In the genomic region with DNA sequence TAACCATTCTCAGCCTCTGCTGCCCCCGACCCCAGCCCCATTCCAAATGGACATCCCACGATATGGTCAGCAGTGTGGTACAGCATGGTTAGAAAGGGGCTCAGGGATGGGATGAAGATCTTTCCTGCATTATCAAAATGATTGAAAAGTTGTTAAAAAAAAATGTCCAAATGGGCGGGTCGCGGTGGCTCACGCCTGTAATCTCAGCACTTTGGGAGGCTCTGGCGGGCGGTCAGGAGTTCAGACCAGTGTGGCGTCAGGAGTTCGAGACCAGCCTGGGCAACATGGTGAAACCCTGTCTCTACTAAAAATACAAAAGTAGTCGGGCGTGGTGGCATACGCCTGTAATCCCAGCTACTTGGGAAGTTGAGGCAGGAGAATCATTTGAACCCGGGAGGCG, we compare ENCODE assay signal across 8 cellular contexts. TPM values are rescaled to one million over a fixed set of nuclear protein-coding genes. Genes with fewer than 3 reads are reported as not detected.
DNase-seq lines count a peak whose midpoint lies in the region; ATAC-seq and TF ChIP-seq lines count a peak whose summit lies in the region.

No MANE protein-coding gene starts in this region.

- DNase-seq in CD8-positive, alpha-beta T cell: no peak
- no peak for DNase-seq in OCI-LY7 (ENCODE audit: low spot score)
- DNase-seq in effector memory CD8-positive, alpha-beta T cell: no peak
- DNase-seq in ovary: peak; percentile 12 to 40 (median 35)
- no peak for DNase-seq in DMS153 (lab: John Stamatoyannopoulos, UW)
- no peak for DNase-seq in stimulated activated CD4-positive, alpha-beta T cell treated with anti-CD3 and anti-CD28 coated beads, Interleukin-1b, Interleukin-23, amount 100 ng/mL, for 48 hours

- H3K27ac ChIP-seq in CD8-positive, alpha-beta T cell (ENCODE audit: low read depth, low read length): peak overlapping the region; percentile 36
- no peak overlapping the region for H3K27ac ChIP-seq in OCI-LY7 (ENCODE audit: low read depth, low read length, poor library complexity, severe bottlenecking)
- peak overlapping the region in 1 of 2 donors; percentile 89 for H3K27ac ChIP-seq in ovary

- H3K4me2 ChIP-seq in OCI-LY7 (ENCODE audit: low read length): peak overlapping the region; percentile 56

- H4K20me1 ChIP-seq in OCI-LY7 (ENCODE audit: insufficient read depth, low read length): no peaks in the 10 kb centered on the region

- no peaks in the 10 kb centered on the region for H3K27me3 ChIP-seq in CD8-positive, alpha-beta T cell (ENCODE audit: insufficient read depth, low read length)
- H3K27me3 ChIP-seq in ovary: no peaks in the 10 kb centered on the region

- ATAC-seq in CD8-positive, alpha-beta T cell: no peak
- no peak for ATAC-seq in effector memory CD8-positive, alpha-beta T cell (replicated peaks)
- no peak for ATAC-seq in GM21786 (IDR thresholded peaks at IDR 0.05; ENCODE audit: unreplicated experiment)
- ATAC-seq in GM18858 (IDR thresholded peaks at IDR 0.05; ENCODE audit: unreplicated experiment): no peak

- TF ChIP-seq CTCF in CD8-positive, alpha-beta T cell (IDR thresholded peaks at IDR 0.05): no peak
- TF ChIP-seq CTCF in OCI-LY7 (conservative IDR thresholded peaks at IDR 0.05; ENCODE audit: low read length) (no peak), ovary (IDR thresholded peaks at IDR 0.05) (no peak)

- no peaks in the 10 kb centered on the region for H3K27me3 Mint-ChIP-seq in CD8-positive, alpha-beta T cell (ENCODE audit: low read depth)
- H3K27me3 Mint-ChIP-seq in effector memory CD8-positive, alpha-beta T cell: no peaks in the 10 kb centered on the region

- H3K4me1 Mint-ChIP-seq in CD8-positive, alpha-beta T cell (ENCODE audit: low read depth): peaks cover 47% of the 10 kb centered on the region
- H3K4me1 Mint-ChIP-seq in effector memory CD8-positive, alpha-beta T cell (ENCODE audit: low read depth in 2 of 2): peaks cover 31 to 39% of the 10 kb centered on the region in 2 donors

- peak overlapping the region; percentile 99 for H3K27ac Mint-ChIP-seq in CD8-positive, alpha-beta T cell
- peak overlapping the region; percentile 98 for H3K27ac Mint-ChIP-seq in effector memory CD8-positive, alpha-beta T cell

- no peaks in the 10 kb centered on the region for H3K9me2 ChIP-seq in OCI-LY7 (ENCODE audit: insufficient read depth, low read length)

- H3K4me3 ChIP-seq in CD8-positive, alpha-beta T cell (ENCODE audit: low read depth, low read length): peak overlapping the region; percentile 99
- H3K4me3 ChIP-seq in OCI-LY7 (ENCODE audit: low read depth, low read length, poor library complexity, severe bottlenecking) (peak overlapping the region; percentile 79), ovary (peak overlapping the region; percentile 80)

- POLR2A ChIA-PET in CD8-positive, alpha-beta T cell (lab: Charles Lee): interaction anchor here (0.8 to 3.2 kb wide), 9 partner anchors 10 to 759 kb away, joined by 3 to 23 read pairs (median 8); a partner anchor contains a TSS
- POLR2A ChIA-PET in OCI-LY7 (lab: Charles Lee): interaction anchor here (0.6 kb wide), 1 partner anchor 750 kb away, joined by 4 read pairs; no protein-coding TSS in a partner anchor

- peak overlapping the region; percentile 100 for H3K4me3 Mint-ChIP-seq in CD8-positive, alpha-beta T cell
- H3K4me3 Mint-ChIP-seq in effector memory CD8-positive, alpha-beta T cell: peak overlapping the region; percentile 99

- intact Hi-C loops in CD8-positive, alpha-beta T cell (cut with DNase I, micrococcal nuclease): loop anchor here (1.0 to 5.0 kb wide), 11 partner anchors 55 to 1400 kb away; a partner anchor contains a TSS
- intact Hi-C loops in OCI-LY7 (cut with micrococcal nuclease; ENCODE audit: unreplicated experiment) (no loop called here), ovary (cut with DNase I) (no loop called here)

- H3K36me3 ChIP-seq in CD8-positive, alpha-beta T cell (ENCODE audit: insufficient read depth, low read length): peaks cover 4% of the 10 kb centered on the region
- H3K36me3 ChIP-seq in OCI-LY7 (ENCODE audit: insufficient read depth, low read length) (peaks cover 10% of the 10 kb centered on the region), ovary (no peaks in the 10 kb centered on the region)

- TF ChIP-seq EP300 in ovary (IDR thresholded peaks at IDR 0.05): no peak

- H3K79me2 ChIP-seq in OCI-LY7 (ENCODE audit: insufficient read depth, low read depth, low read length): peaks cover 19% of the 10 kb centered on the region

- CTCF ChIA-PET in CD8-positive, alpha-beta T cell (lab: Charles Lee): interaction anchor here (1.2 to 1.5 kb wide), 2 partner anchors 12 to 20 kb away, joined by 3 read pairs; no protein-coding TSS in a partner anchor
- CTCF ChIA-PET in OCI-LY7 (lab: Charles Lee; ENCODE audit: unreplicated experiment): no interaction called here

- no peaks in the 10 kb centered on the region for H3K9me3 ChIP-seq in CD8-positive, alpha-beta T cell (ENCODE audit: low read length)
- no peaks in the 10 kb centered on the region for H3K9me3 ChIP-seq in OCI-LY7 (ENCODE audit: low read length)
- H3K9me3 ChIP-seq in ovary: no peaks in the 10 kb centered on the region

- peaks cover 34% of the 10 kb centered on the region for H3K4me1 ChIP-seq in CD8-positive, alpha-beta T cell (ENCODE audit: insufficient read depth, low read length)
- H3K4me1 ChIP-seq in OCI-LY7 (ENCODE audit: insufficient read depth, low read length, poor library complexity, severe bottlenecking): peaks cover 3% of the 10 kb centered on the region
- peaks cover 7% of the 10 kb centered on the region for H3K4me1 ChIP-seq in ovary (ENCODE audit: insufficient read depth)

- 60 to 71% (median 70%) methylated on average over 15 of the region's 15 CpGs for WGBS in ovary, 3 donors

- peaks cover 26% of the 10 kb centered on the region for H3K36me3 Mint-ChIP-seq in CD8-positive, alpha-beta T cell
- peaks cover 23% of the 10 kb centered on the region for H3K36me3 Mint-ChIP-seq in effector memory CD8-positive, alpha-beta T cell (ENCODE audit: insufficient read depth)

- no peak for TF ChIP-seq POLR2A in ovary (IDR thresholded peaks at IDR 0.05)

- peak overlapping the region; percentile 58; the same call in 1 of the 2 replicates for H2AFZ ChIP-seq in OCI-LY7 (ENCODE audit: low read length)

- BruUV-seq in OCI-LY7 (replicated peaks; lab: Mats Ljungman, UMichigan): no TSS peak

- no peaks in the 10 kb centered on the region for H3K9me3 Mint-ChIP-seq in CD8-positive, alpha-beta T cell
- H3K9me3 Mint-ChIP-seq in effector memory CD8-positive, alpha-beta T cell: no peaks in the 10 kb centered on the region

RNA-seq across cellular contexts. Expression of a gene that starts 54.3 kb away (rescaled TPM):
- total RNA-seq in CD8-positive, alpha-beta T cell: 10 to 100 TPM; 11.2 to 14.2 TPM
- total RNA-seq in OCI-LY7 (2014; rRNA removed; shearing (Covaris generic)): 8.4 and 12.2 TPM in 2 replicates
- total RNA-seq in OCI-LY7 (2022) (10.1 and 11.5 TPM in 2 replicates), ovary (10 to 100 TPM; 17.5 to 30.2 (median 26.4) TPM)
- polyA plus RNA-seq in ovary: 10 to 100 TPM in 1 of 2 donors, 1 to 10 TPM in 1; 9.5 to 11.8 TPM

Comparison
In these comparisons a context has a peak if more than half of its experiments do, and no peak if none do; other contexts are left out.
1. DNase-seq: peak in ovary (5 of 5); none in CD8-positive, alpha-beta T cell (0 of 7), OCI-LY7 (single experiment), effector memory CD8-positive, alpha-beta T cell (0 of 3), DMS153 (single experiment) and stimulated activated CD4-positive, alpha-beta T cell treated with anti-CD3 and anti-CD28 coated beads, Interleukin-1b, Interleukin-23, amount 100 ng/mL, for 48 hours (single experiment).
2. intact Hi-C loops: an anchor here in CD8-positive, alpha-beta T cell (1.0 to 5.0 kb wide); none called in OCI-LY7 and ovary.
3. Peak in every context shown above with its lines, with median percentiles within 50 percentile points of each other: H3K4me3 ChIP-seq.